Comparison of ENCODE assay signal across 8 cellular contexts in the genomic region with DNA sequence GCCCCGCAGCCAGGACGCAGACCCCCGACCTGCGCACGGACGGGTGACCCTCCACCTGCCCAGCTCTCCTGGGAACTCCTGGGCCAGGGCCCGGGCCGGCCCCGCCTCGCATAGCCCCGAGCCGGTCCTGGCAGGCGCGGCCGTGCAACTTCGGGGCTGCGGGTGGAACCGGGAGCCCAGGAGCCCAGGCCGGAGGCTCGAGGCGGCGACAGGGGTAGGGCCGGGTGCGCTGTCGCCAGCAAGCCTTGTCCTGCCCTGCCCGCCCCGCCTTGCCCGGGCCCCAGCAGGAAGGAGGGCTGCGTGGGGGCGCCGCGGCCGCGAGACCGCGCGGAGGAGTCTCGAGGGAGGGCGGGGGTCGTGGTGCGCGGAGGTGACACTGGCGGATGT. TPM values are rescaled to one million over a fixed set of nuclear protein-coding genes. Genes with fewer than 3 reads are reported as not detected.
DNase-seq lines count a peak whose midpoint lies in the region; ATAC-seq and TF ChIP-seq lines count a peak whose summit lies in the region.

No MANE protein-coding gene starts in this region.

- peak overlapping the region; percentile 79 for H3K27ac ChIP-seq in Panc1 (ENCODE audit: low read length)
- H3K27ac ChIP-seq in parathyroid adenoma = peak overlapping the region; percentile 59

- peak overlapping the region; percentile 81 for H3K4me2 ChIP-seq in parathyroid adenoma (ENCODE audit: low read length)

- H3K4me3 Mint-ChIP-seq in activated CD8-positive, alpha-beta memory T cell treated with anti-CD3 and anti-CD28 coated beads, Interleukin-2, amount 10 ng/mL, durations not matched to agents 7 days and 5 days = peak overlapping the region; percentile 77

- ATAC-seq in activated CD8-positive, alpha-beta memory T cell treated with anti-CD3 and anti-CD28 coated beads, Interleukin-2, amount 10 ng/mL, durations not matched to agents 7 days and 5 days = peak; percentile 60
- peak; percentile 63 for ATAC-seq in Panc1
- ATAC-seq in GM19023 (IDR thresholded peaks at IDR 0.05; ENCODE audit: unreplicated experiment) = no peak

- H2AFZ ChIP-seq in parathyroid adenoma = peak overlapping the region; percentile 99

- peaks cover 24% of the 10 kb centered on the region for H3K36me3 Mint-ChIP-seq in activated CD8-positive, alpha-beta memory T cell treated with anti-CD3 and anti-CD28 coated beads, Interleukin-2, amount 10 ng/mL, durations not matched to agents 7 days and 5 days

- H3K79me2 ChIP-seq in parathyroid adenoma = peaks cover 6% of the 10 kb centered on the region

- peaks cover 6% of the 10 kb centered on the region for H3K27me3 Mint-ChIP-seq in activated CD8-positive, alpha-beta memory T cell treated with anti-CD3 and anti-CD28 coated beads, Interleukin-2, amount 10 ng/mL, durations not matched to agents 7 days and 5 days

- no peaks in the 10 kb centered on the region for H3K36me3 ChIP-seq in Panc1 (ENCODE audit: control insufficient read depth, insufficient read depth, low read length)
- H3K36me3 ChIP-seq in parathyroid adenoma (ENCODE audit: control insufficient read depth, insufficient read depth, low read length) = no peaks in the 10 kb centered on the region

- peaks cover 6% of the 10 kb centered on the region for H3K9me3 Mint-ChIP-seq in activated CD8-positive, alpha-beta memory T cell treated with anti-CD3 and anti-CD28 coated beads, Interleukin-2, amount 10 ng/mL, durations not matched to agents 7 days and 5 days (ENCODE audit: low read depth)

- CTCF ChIA-PET in activated CD8-positive, alpha-beta memory T cell treated with anti-CD3 and anti-CD28 coated beads, Interleukin-2, amount 10 ng/mL, durations not matched to agents 7 days and 5 days (lab: Charles Lee) = interaction anchor here (0.9 kb wide), 1 partner anchor 585 kb away, joined by 3 read pairs; no protein-coding TSS in a partner anchor
- CTCF ChIA-PET in Panc1 (lab: Charles Lee) = no interaction called here

- H3K27me3 ChIP-seq in Panc1 (ENCODE audit: control insufficient read depth, insufficient read depth, low read length) (no peaks in the 10 kb centered on the region), parathyroid adenoma (ENCODE audit: control insufficient read depth, insufficient read depth, low read length) (no peaks in the 10 kb centered on the region)

- DNase-seq in activated CD8-positive, alpha-beta memory T cell treated with anti-CD3 and anti-CD28 coated beads, Interleukin-2, amount 10 ng/mL, durations not matched to agents 7 days and 5 days = no peak
- no peak for DNase-seq in activated CD8-positive, alpha-beta memory T cell treated with anti-CD3 and anti-CD28 coated beads, Interleukin-2, amount 50 U/mL, for 48 hours
- DNase-seq in Panc1 (ENCODE audit: low read depth, low spot score) (no peak), fibroblast of pulmonary artery (ENCODE audit: low read depth) (no peak), middle frontal gyrus (ENCODE audit: extremely low spot score, low spot score) (no peak)
- no peak for DNase-seq in stimulated activated CD8-positive, alpha-beta memory T cell treated with anti-CD3 and anti-CD28 coated beads, Interleukin-4, amount 100 ng/mL, for 48 hours

- TF ChIP-seq CTCF in Panc1 (IDR thresholded peaks at IDR 0.05) (no peak), fibroblast of pulmonary artery (IDR thresholded peaks at IDR 0.05; ENCODE audit: low read length, missing control alignments) (no peak), parathyroid adenoma (IDR thresholded peaks at IDR 0.05) (no peak)

- no TSS peak for BruUV-seq in Panc1 (replicated peaks; lab: Mats Ljungman, UMichigan)

- peaks cover 22% of the 10 kb centered on the region for H3K4me1 ChIP-seq in Panc1 (ENCODE audit: control insufficient read depth, insufficient read depth, low read length)
- H3K4me1 ChIP-seq in parathyroid adenoma = peaks cover 8% of the 10 kb centered on the region

- peak overlapping the region; percentile 84 for H3K27ac Mint-ChIP-seq in activated CD8-positive, alpha-beta memory T cell treated with anti-CD3 and anti-CD28 coated beads, Interleukin-2, amount 10 ng/mL, durations not matched to agents 7 days and 5 days

- intact Hi-C loops in Panc1 (cut with micrococcal nuclease; ENCODE audit: unreplicated experiment) = no loop called here

- in situ Hi-C loops in Panc1 (cut with HindIII; ENCODE audit: low pct_unique_long_range_greater_than_20kb, low sequenced_read_pairs) = no loop called here

- peak overlapping the region; percentile 77 for H3K9ac ChIP-seq in parathyroid adenoma

- H3K4me3 ChIP-seq in Panc1 (ENCODE audit: low read depth in 2 of 2, low read length in 2 of 2) (peak overlapping the region; percentile 67 to 77), fibroblast of pulmonary artery (replicated peaks; ENCODE audit: low read depth, low read length) (peak overlapping the region; percentile 74), parathyroid adenoma (ENCODE audit: low read depth, low read length) (peak overlapping the region; percentile 75)

- peaks cover 17% of the 10 kb centered on the region for H3K4me1 Mint-ChIP-seq in activated CD8-positive, alpha-beta memory T cell treated with anti-CD3 and anti-CD28 coated beads, Interleukin-2, amount 10 ng/mL, durations not matched to agents 7 days and 5 days

- H3K9me3 ChIP-seq in Panc1 (ENCODE audit: control insufficient read depth, insufficient read depth, low read depth, low read length) (peaks cover 2% of the 10 kb centered on the region; the same call in 1 of the 2 replicates), parathyroid adenoma (ENCODE audit: control insufficient read depth, low read length) (no peaks in the 10 kb centered on the region)

- POLR2A ChIA-PET in Panc1 (lab: Charles Lee) = no interaction called here

RNA-seq across cellular contexts. Expression of gene LMF1, which starts 0.4 kb away (rescaled TPM):
- 10 to 100 TPM; 11.4 to 29.6 TPM for total RNA-seq in activated CD8-positive, alpha-beta memory T cell treated with anti-CD3 and anti-CD28 coated beads, Interleukin-2, amount 10 ng/mL, durations not matched to agents 7 days and 5 days
- total RNA-seq in Panc1 (2021; ENCODE audit: unreplicated experiment) = 24.3 TPM
- 47.8 TPM for polyA plus RNA-seq in Panc1 (2012; ENCODE audit: insufficient read length)

RNA-seq across cellular contexts. Expression of gene SOX8, which starts 11.2 kb away (rescaled TPM):
- under 1 TPM; 0.12 to 0.16 TPM for total RNA-seq in activated CD8-positive, alpha-beta memory T cell treated with anti-CD3 and anti-CD28 coated beads, Interleukin-2, amount 10 ng/mL, durations not matched to agents 7 days and 5 days
- total RNA-seq in Panc1 (2021; ENCODE audit: unreplicated experiment) = 1.8 TPM
- polyA plus RNA-seq in Panc1 (2012; ENCODE audit: insufficient read length) = 4.5 TPM
